In genomic region chr15:97995192-97995591, GRCh38 we compare ENCODE assay signal across 22 cellular contexts. TPM values are rescaled to one million over a fixed set of nuclear protein-coding genes. Genes with fewer than 3 reads are reported as not detected.
DNase-seq lines count a peak whose midpoint lies in the region; ATAC-seq and TF ChIP-seq lines count a peak whose summit lies in the region.
"Had no signal": no experiment of that assay in that cellular context is flagged by ENCODE, and none has a peak within 500 bp of the region (broad histone marks: within the 10 kb centered on the region; RNA-seq: fewer than 3 reads in every experiment).

No MANE protein-coding gene starts in this region.

- H3K9ac ChIP-seq in DND-41 (ENCODE audit: low read depth, low read length), result no peak overlapping the region

- 74% methylated on average over 3 of the region's 3 CpGs for WGBS in hepatocyte (ENCODE audit: low lambda C conversion rate, missing lambda C conversion rate)
- WGBS in sigmoid colon, 2 donors, result 19 to 58% methylated on average over 3 of the region's 3 CpGs

- no peaks in the 10 kb centered on the region for H3K27me3 Mint-ChIP-seq in MCF 10A (ENCODE audit: insufficient read depth, unreplicated experiment)
- no peaks in the 10 kb centered on the region for H3K27me3 Mint-ChIP-seq in T-helper 2 cell treated with Interferon-gamma antibody and Interleukin-4, amounts not matched to agents 5 μg/mL and 100 μg/mL, for 36 hours (ENCODE audit: low read depth)
- H3K27me3 Mint-ChIP-seq: activated naive CD8-positive, alpha-beta T cell treated with anti-CD3 and anti-CD28 coated beads, Interleukin-2, amount 10 ng/mL, durations not matched to agents 7 days and 5 days had no signal

- H3K4me2 ChIP-seq in DND-41 (ENCODE audit: insufficient read depth, low read length) (no peak overlapping the region), hepatocyte (no peak overlapping the region)

- no peaks in the 10 kb centered on the region for H3K9me3 Mint-ChIP-seq in MCF 10A (ENCODE audit: unreplicated experiment)
- H3K9me3 Mint-ChIP-seq in T-helper 2 cell treated with Interferon-gamma antibody and Interleukin-4, amounts not matched to agents 5 μg/mL and 100 μg/mL, for 36 hours, result no peaks in the 10 kb centered on the region
- H3K9me3 Mint-ChIP-seq: activated naive CD8-positive, alpha-beta T cell treated with anti-CD3 and anti-CD28 coated beads, Interleukin-2, amount 10 ng/mL, durations not matched to agents 7 days and 5 days had no signal

- DNase-seq in DND-41 (no peak), MCF 10A (ENCODE audit: unreplicated experiment) (no peak), hepatocyte (ENCODE audit: low spot score) (no peak), sigmoid colon (no peak), NCI-H2107 (lab: John Stamatoyannopoulos, UW) (no peak), GM10248 (ENCODE audit: extremely low spot score) (no peak)
- no peak for DNase-seq in T-helper 2 cell treated with Interferon-gamma antibody and Interleukin-4, amounts not matched to agents 5 μg/mL and 100 μg/mL, for 36 hours (ENCODE audit: low spot score)
- DNase-seq in stimulated activated CD4-positive, alpha-beta T cell treated with anti-CD3 and anti-CD28 coated beads, Interleukin-15, amount 100 ng/mL, for 24 hours, result no peak
- DNase-seq: activated CD8-positive, alpha-beta T cell treated with anti-CD3 and anti-CD28 coated beads, Interleukin-2, amount 10 ng/mL, durations not matched to agents 7 days and 5 days; activated effector memory CD4-positive, alpha-beta T cell treated with anti-CD3 and anti-CD28 coated beads, Interleukin-2, amount 50 U/mL, for 16 hours; activated naive CD8-positive, alpha-beta T cell treated with anti-CD3 and anti-CD28 coated beads, Interleukin-2, amount 10 ng/mL, durations not matched to agents 7 days and 5 days; activated T-cell treated with anti-CD3 and anti-CD28 coated beads for 4 hours; C1 segment of cervical spinal cord; cerebellar nuclear complex; foreskin melanocyte; hippocampal formation; left ventricle myocardium superior; midbrain; NCI-H1417; NCI-H510A; nephron progenitor cell had no signal

- H3K4me3 ChIP-seq in DND-41 (ENCODE audit: low read depth in 1 of 2, low read length in 2 of 2) (no peak overlapping the region), hepatocyte (no peak overlapping the region), sigmoid colon (no peak overlapping the region)

- H3K27ac Mint-ChIP-seq in MCF 10A (ENCODE audit: low read depth, unreplicated experiment), result peak overlapping the region; percentile 87
- no peak overlapping the region for H3K27ac Mint-ChIP-seq in T-helper 2 cell treated with Interferon-gamma antibody and Interleukin-4, amounts not matched to agents 5 μg/mL and 100 μg/mL, for 36 hours
- H3K27ac Mint-ChIP-seq: activated CD8-positive, alpha-beta T cell treated with anti-CD3 and anti-CD28 coated beads, Interleukin-2, amount 10 ng/mL, durations not matched to agents 7 days and 5 days; activated naive CD8-positive, alpha-beta T cell treated with anti-CD3 and anti-CD28 coated beads, Interleukin-2, amount 10 ng/mL, durations not matched to agents 7 days and 5 days; nephron progenitor cell; T-helper 1 cell treated with Interleukin-12 subunit alpha and Interleukin-12 subunit beta and Interleukin-4 antibody, amounts not matched to agents 30 μg/mL and 1 μg/mL, for 36 hours had no signal

- H3K4me3 Mint-ChIP-seq in MCF 10A (ENCODE audit: unreplicated experiment), result peak overlapping the region; percentile 52
- H3K4me3 Mint-ChIP-seq in T-helper 2 cell treated with Interferon-gamma antibody and Interleukin-4, amounts not matched to agents 5 μg/mL and 100 μg/mL, for 36 hours, result no peak overlapping the region
- H3K4me3 Mint-ChIP-seq: activated CD8-positive, alpha-beta T cell treated with anti-CD3 and anti-CD28 coated beads, Interleukin-2, amount 10 ng/mL, durations not matched to agents 7 days and 5 days; nephron progenitor cell had no signal

- no peaks in the 10 kb centered on the region for H4K20me1 ChIP-seq in DND-41 (ENCODE audit: insufficient read depth, low read length)
- no peaks in the 10 kb centered on the region for H4K20me1 ChIP-seq in hepatocyte (ENCODE audit: insufficient read depth, poor library complexity, severe bottlenecking)

- intact Hi-C loops in MCF 10A (cut with micrococcal nuclease) (loop anchor here (5.0 kb wide), 1 partner anchor 42 kb away; no protein-coding TSS in a partner anchor), sigmoid colon (cut with DNase I) (no loop called here)

- no peaks in the 10 kb centered on the region for H3K9me2 ChIP-seq in hepatocyte (replicated peaks; ENCODE audit: insufficient read depth)

- H3K27ac ChIP-seq in DND-41 (ENCODE audit: low read length) (peak overlapping the region; percentile 65), hepatocyte (peak overlapping the region; percentile 62), sigmoid colon (peak overlapping the region in 3 of 4 donors; percentile 59 to 71 (median 71))

- no peak for ATAC-seq in DND-41 (ENCODE audit: insufficient read depth, low read depth)
- ATAC-seq: activated CD8-positive, alpha-beta T cell treated with anti-CD3 and anti-CD28 coated beads, Interleukin-2, amount 10 ng/mL, durations not matched to agents 7 days and 5 days; left ventricle myocardium superior had no signal

- H3K79me2 ChIP-seq in DND-41 (ENCODE audit: insufficient read depth, low read length) (no peaks in the 10 kb centered on the region), hepatocyte (no peaks in the 10 kb centered on the region)

- no peak for TF ChIP-seq EP300 in sigmoid colon (IDR thresholded peaks at IDR 0.05)

- H2AFZ ChIP-seq in DND-41 (ENCODE audit: low read depth, low read length) (peak overlapping the region; percentile 60; the same call in 1 of the 2 replicates), hepatocyte (no peak overlapping the region)

- peaks cover 16% of the 10 kb centered on the region for H3K4me1 Mint-ChIP-seq in MCF 10A (ENCODE audit: insufficient read depth, unreplicated experiment)
- peaks cover 11% of the 10 kb centered on the region for H3K4me1 Mint-ChIP-seq in T-helper 2 cell treated with Interferon-gamma antibody and Interleukin-4, amounts not matched to agents 5 μg/mL and 100 μg/mL, for 36 hours (ENCODE audit: low read depth)

- H3K4me1 ChIP-seq in DND-41 (ENCODE audit: insufficient read depth, low read length) (peaks cover 68% of the 10 kb centered on the region), hepatocyte (ENCODE audit: insufficient read depth) (peaks cover 4% of the 10 kb centered on the region), sigmoid colon (peaks cover 0 to 79% (median 66%) of the 10 kb centered on the region in 4 donors)

- H3K27me3 ChIP-seq in DND-41 (ENCODE audit: insufficient read depth, low read length, poor library complexity) (no peaks in the 10 kb centered on the region), hepatocyte (no peaks in the 10 kb centered on the region), sigmoid colon (no peaks in the 10 kb centered on the region)

- BruUV-seq in MCF 10A (replicated peaks; lab: Mats Ljungman, UMichigan), result no TSS peak

- CTCF ChIA-PET in MCF 10A (lab: Yijun Ruan, JAX) (interaction anchor here (0.7 to 4.8 kb wide), 9 partner anchors 18 to 182 kb away, joined by 3 to 40 read pairs (median 9); no protein-coding TSS in a partner anchor), GM10248 (lab: Yijun Ruan, JAX) (interaction anchor here (1.9 kb wide), 1 partner anchor 18 kb away, joined by 4 read pairs; no protein-coding TSS in a partner anchor)

- H3K36me3 ChIP-seq in DND-41 (ENCODE audit: insufficient read depth, low read length) (no peaks in the 10 kb centered on the region), hepatocyte (replicated peaks; ENCODE audit: insufficient read depth, low read depth) (no peaks in the 10 kb centered on the region), sigmoid colon (peaks cover 0 to 3% (median 0%) of the 10 kb centered on the region in 4 donors)

- no peaks in the 10 kb centered on the region for H3K36me3 Mint-ChIP-seq in MCF 10A (ENCODE audit: insufficient read depth, unreplicated experiment)
- no peaks in the 10 kb centered on the region for H3K36me3 Mint-ChIP-seq in T-helper 2 cell treated with Interferon-gamma antibody and Interleukin-4, amounts not matched to agents 5 μg/mL and 100 μg/mL, for 36 hours (ENCODE audit: low read depth)
- H3K36me3 Mint-ChIP-seq: activated naive CD8-positive, alpha-beta T cell treated with anti-CD3 and anti-CD28 coated beads, Interleukin-2, amount 10 ng/mL, durations not matched to agents 7 days and 5 days had no signal

- no peak for TF ChIP-seq CTCF in DND-41 (IDR thresholded peaks at IDR 0.05; ENCODE audit: borderline replicate concordance, extremely low read depth, low read length, poor library complexity, severe bottlenecking)
- TF ChIP-seq CTCF in MCF 10A (IDR thresholded peaks at IDR 0.05; ENCODE audit: unreplicated experiment), result no peak
- TF ChIP-seq CTCF in hepatocyte (IDR thresholded peaks at IDR 0.05; ENCODE audit: poor library complexity), result no peak
- TF ChIP-seq CTCF in sigmoid colon (IDR thresholded peaks at IDR 0.05), result no peak
- no peak for TF ChIP-seq CTCF in GM10248 (IDR thresholded peaks at IDR 0.05; ENCODE audit: control extremely low read depth, extremely low read depth, low read depth, missing control alignments)

- H3K9me3 ChIP-seq in DND-41 (ENCODE audit: insufficient read depth, low read length, severe bottlenecking), result no peaks in the 10 kb centered on the region
- H3K9me3 ChIP-seq in hepatocyte (ENCODE audit: low read depth), result no peaks in the 10 kb centered on the region
- no peaks in the 10 kb centered on the region for H3K9me3 ChIP-seq in sigmoid colon

- TF ChIP-seq POLR2A in sigmoid colon (IDR thresholded peaks at IDR 0.05), result no peak

- POLR2A ChIA-PET in MCF 10A (lab: Yijun Ruan, JAX) (interaction anchor here (0.9 to 4.7 kb wide), 8 partner anchors 13 to 45 kb away, joined by 3 to 40 read pairs (median 4); partner anchors contain the start of gene ARRDC4), GM10248 (lab: Yijun Ruan, JAX) (no interaction called here)

RNA-seq across cellular contexts. Expression of gene ARRDC4, which starts 34.7 kb away (rescaled TPM):
- total RNA-seq in MCF 10A (2022) (36.0 and 39.8 TPM in 2 replicates), hepatocyte (30.5 and 35.3 TPM in 2 replicates), sigmoid colon (100 to 1,000 TPM; 116 to 205 (median 170) TPM)
- polyA plus RNA-seq in hepatocyte (13.3 and 16.9 TPM in 2 replicates), sigmoid colon (100 to 1,000 TPM in 1 of 3 donors, 10 to 100 TPM in 2; 26.4 to 143 (median 58.3) TPM)
